20 cellular contexts compared by ENCODE assay signal in genomic region chr18:24414349-24415003, GRCh38. TPM values are rescaled to one million over a fixed set of nuclear protein-coding genes. Genes with fewer than 3 reads are reported as not detected.
DNase-seq lines count a peak whose midpoint lies in the region; ATAC-seq, FAIRE-seq and TF ChIP-seq lines count a peak whose summit lies in the region.
"Had no signal": no experiment of that assay in that cellular context is flagged by ENCODE, and none has a peak within 500 bp of the region (broad histone marks: within the 10 kb centered on the region; RNA-seq: fewer than 3 reads in every experiment).

No MANE protein-coding gene starts in this region.

- no peaks in the 10 kb centered on the region for H3K9me3 Mint-ChIP-seq in chondrocyte (ENCODE audit: low read depth)
- H3K9me3 Mint-ChIP-seq: nephron had no signal

- H3K36me3 Mint-ChIP-seq in chondrocyte (ENCODE audit: low read depth), result no peaks in the 10 kb centered on the region

- ATAC-seq in HG02885 (IDR thresholded peaks at IDR 0.05; ENCODE audit: poor library complexity, unreplicated experiment), result peak; percentile 50
- no peak for ATAC-seq in pancreas
- no peak for ATAC-seq in GM21723 (IDR thresholded peaks at IDR 0.05; ENCODE audit: unreplicated experiment)
- ATAC-seq: GM12878, K562 had no signal

- H3K4me1 Mint-ChIP-seq in chondrocyte (ENCODE audit: low read depth), result no peaks in the 10 kb centered on the region
- H3K4me1 Mint-ChIP-seq: nephron had no signal

- H3K4me3 Mint-ChIP-seq in chondrocyte (ENCODE audit: unreplicated experiment), result no peak overlapping the region
- H3K4me3 Mint-ChIP-seq: nephron had no signal

- TF ChIP-seq CTCF in chondrocyte (IDR thresholded peaks at IDR 0.05), result no peak
- no peak for TF ChIP-seq CTCF in pancreas (IDR thresholded peaks at IDR 0.05)

- no peaks in the 10 kb centered on the region for H3K36me3 ChIP-seq in pancreas
- H3K36me3 ChIP-seq: cardiac muscle cell, thoracic aorta had no signal

- H3K4me1 ChIP-seq in pancreas, result no peaks in the 10 kb centered on the region

- H3K9me3 ChIP-seq in pancreas, result no peaks in the 10 kb centered on the region
- H3K9me3 ChIP-seq: thoracic aorta had no signal

- H3K27me3 ChIP-seq in pancreas, result peaks cover 0 to 13% (median 0%) of the 10 kb centered on the region in 4 donors
- H3K27me3 ChIP-seq: cardiac muscle cell had no signal

- H3K4me3 ChIP-seq in pancreas, result no peak overlapping the region
- H3K4me3 ChIP-seq: cardiac muscle cell, GM12878, K562, thoracic aorta had no signal

- peak; percentile 45 for DNase-seq in stimulated activated naive CD4-positive, alpha-beta T cell treated with Interleukin-2 at 50 U/mL for 16 hours (lab: John Stamatoyannopoulos, UW)
- DNase-seq in stimulated activated naive CD4-positive, alpha-beta T cell (lab: John Stamatoyannopoulos, UW), result no peak
- DNase-seq in activated T-cell treated with anti-CD3 and anti-CD28 coated beads, Interleukin-2, amount 50 U/mL, for 48 hours, result peak; percentile 43 to 47
- DNase-seq in chondrocyte (ENCODE audit: low spot score), result no peak
- no peak for DNase-seq in pancreas
- DNase-seq: effector CD8-positive, alpha-beta T cell; mesenchymal stem cell; NCI-H1092; T1000 had no signal

- H3K27ac ChIP-seq in pancreas, result no peak overlapping the region
- H3K27ac ChIP-seq: cardiac muscle cell, thoracic aorta had no signal

- no peak overlapping the region for H3K27ac Mint-ChIP-seq in chondrocyte (ENCODE audit: unreplicated experiment)
- H3K27ac Mint-ChIP-seq: nephron had no signal

- FAIRE-seq in pancreas (lab: Jason Lieb, UNC), result no peak
- FAIRE-seq: GM12878, K562, keratinocyte had no signal

- WGBS in pancreas, 2 donors, result 67 to 74% methylated on average over 3 of the region's 3 CpGs

- intact Hi-C loops in pancreas (cut with DNase I), result no loop called here

- H3K27me3 Mint-ChIP-seq in chondrocyte (ENCODE audit: low read depth), result peaks cover 14% of the 10 kb centered on the region

RNA-seq across cellular contexts. Expression of gene IMPACT, which starts 12.0 kb away (rescaled TPM):
- total RNA-seq in chondrocyte (50.4 to 60.6 TPM (median 53.4 TPM) in 3 replicates), pancreas (10 to 100 TPM; 12.4 to 23.7 (median 18.5) TPM)
- 1 to 10 TPM; 7.1 to 8.0 TPM for polyA plus RNA-seq in pancreas

RNA-seq across cellular contexts. Expression of gene OSBPL1A, which starts 16.9 kb away (rescaled TPM):
- total RNA-seq in chondrocyte (27.7 to 37.5 TPM (median 33.3 TPM) in 3 replicates), pancreas (10 to 100 TPM in 4 of 6 donors, 1 to 10 TPM in 2; 8.9 to 17.9 (median 11.4) TPM)
- polyA plus RNA-seq in pancreas, result 10 to 100 TPM in 1 of 2 donors, 1 to 10 TPM in 1; 5.8 to 10.7 TPM

RNA-seq across cellular contexts. Expression of gene HRH4, which starts 46.0 kb away (rescaled TPM):
- total RNA-seq in chondrocyte, result not detected in 3 replicates
- total RNA-seq in pancreas, result under 1 TPM in 1 of 6 donors, not detected in 5; 0.06 TPM
- polyA plus RNA-seq in pancreas, result not detected
- total RNA-seq: activated CD8-positive, alpha-beta memory T cell treated with anti-CD3 and anti-CD28 coated beads for 36 hours; GM12878; K562; pulmonary artery endothelial cell; SK-MEL-5 had no signal
- polyA plus RNA-seq: cardiac muscle cell, GM12878, K562 had no signal

Comparison
In these comparisons a context has a peak if more than half of its experiments do, and no peak if none do; other contexts are left out.
1. DNase-seq: peak in stimulated activated naive CD4-positive, alpha-beta T cell treated with Interleukin-2 at 50 U/mL for 16 hours (single experiment) and activated T-cell treated with anti-CD3 and anti-CD28 coated beads, Interleukin-2, amount 50 U/mL, for 48 hours (2 of 2); none in stimulated activated naive CD4-positive, alpha-beta T cell (0 of 6), chondrocyte (single experiment) and pancreas (0 of 6).